5 cellular contexts compared by ENCODE assay signal in the genomic region with DNA sequence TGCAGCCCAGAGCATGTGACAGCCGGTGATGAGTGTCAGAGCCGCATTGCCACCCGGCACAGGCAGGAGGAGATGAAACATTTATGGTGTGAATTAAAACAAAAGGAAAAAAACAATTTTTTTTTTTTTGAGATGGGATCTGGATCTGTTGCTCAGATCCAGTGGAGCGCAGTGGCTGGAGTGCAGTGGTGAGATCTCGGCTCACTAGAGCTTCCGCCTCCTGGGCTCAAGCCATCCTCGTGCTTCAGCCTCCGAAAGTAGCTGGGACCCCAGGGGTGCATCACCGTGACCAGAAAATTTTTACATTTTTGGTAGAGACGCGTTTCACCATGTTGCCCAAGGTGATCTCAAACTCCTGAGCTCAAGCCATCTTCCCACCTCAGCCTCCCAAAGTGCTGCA.
"Had no signal": no experiment of that assay in that cellular context is flagged by ENCODE, and none has a peak within 500 bp of the region (broad histone marks: within the 10 kb centered on the region; RNA-seq: fewer than 3 reads in every experiment).

No MANE protein-coding gene starts in this region.

- H3K4me3 ChIP-seq: GM23338, K562 had no signal

- DNase-seq: H9, HCEC 1CT, IMR-90 had no signal
